35 cellular contexts compared by ENCODE assay signal in the genomic region with DNA sequence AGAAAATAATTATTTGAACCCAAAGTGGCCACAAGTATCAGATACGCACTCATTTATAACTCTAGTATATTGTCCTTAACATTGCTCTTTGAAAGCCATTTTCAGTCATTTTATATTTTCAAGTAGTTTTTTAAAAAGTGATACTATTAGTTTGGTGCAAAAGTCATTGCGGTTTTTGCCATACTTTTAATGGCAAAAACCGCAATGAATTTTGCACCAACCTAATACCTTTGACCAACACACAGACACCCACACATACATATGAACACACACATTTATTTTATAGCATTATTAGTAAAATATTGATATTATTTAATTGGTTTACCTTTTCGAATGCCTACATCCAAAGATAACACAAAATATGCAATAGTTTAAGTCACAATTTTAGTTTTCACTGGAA.
"Had no signal": no experiment of that assay in that cellular context is flagged by ENCODE, and none has a peak within 500 bp of the region (broad histone marks: within the 10 kb centered on the region; RNA-seq: fewer than 3 reads in every experiment).

No MANE protein-coding gene starts in this region.

- H3K9me3 ChIP-seq: MG63 had no signal

- H3K27ac ChIP-seq: KMS-11 had no signal

- H3K27me3 ChIP-seq: MG63 had no signal

- H3K4me2 ChIP-seq: KMS-11 had no signal

- H3K4me3 ChIP-seq: MG63 had no signal

- H3K9ac ChIP-seq: KMS-11 had no signal

- DNase-seq: Karpas-422, Kasumi-1, MG63, MV-4-11, NCI-H1048, NCI-H1092, NCI-H1092 treated with DMSO at 0.1 percent for 48 hours, NCI-H1105, NCI-H1105 treated with DMSO at 0.1 percent for 48 hours, NCI-H1417, NCI-H1417 treated with DMSO at 0.1 percent for 48 hours, NCI-H1436, NCI-H1436 treated with DMSO at 0.1 percent for 48 hours, NCI-H146, NCI-H1694, NCI-H1694 treated with DMSO at 0.1 percent for 48 hours, NCI-H187, NCI-H187 treated with DMSO at 0.1 percent for 48 hours, NCI-H1930, NCI-H2029, NCI-H2029 treated with DMSO at 0.1 percent for 48 hours, NCI-H2081, NCI-H2081 treated with DMSO at 0.1 percent for 48 hours, NCI-H2107, NCI-H2171, NCI-H2171 treated with DMSO at 0.1 percent for 48 hours, NCI-H2227 treated with DMSO at 0.1 percent for 48 hours, NCI-H226, NCI-H345, NCI-H446, NCI-H446 treated with DMSO at 0.1 percent for 48 hours, NCI-H510A, NCI-H510A treated with DMSO at 0.1 percent for 48 hours, NCI-H524 had no signal

- H3K36me3 ChIP-seq: MG63 had no signal
